Comparison of ENCODE assay signal across 8 cellular contexts in the genomic region with DNA sequence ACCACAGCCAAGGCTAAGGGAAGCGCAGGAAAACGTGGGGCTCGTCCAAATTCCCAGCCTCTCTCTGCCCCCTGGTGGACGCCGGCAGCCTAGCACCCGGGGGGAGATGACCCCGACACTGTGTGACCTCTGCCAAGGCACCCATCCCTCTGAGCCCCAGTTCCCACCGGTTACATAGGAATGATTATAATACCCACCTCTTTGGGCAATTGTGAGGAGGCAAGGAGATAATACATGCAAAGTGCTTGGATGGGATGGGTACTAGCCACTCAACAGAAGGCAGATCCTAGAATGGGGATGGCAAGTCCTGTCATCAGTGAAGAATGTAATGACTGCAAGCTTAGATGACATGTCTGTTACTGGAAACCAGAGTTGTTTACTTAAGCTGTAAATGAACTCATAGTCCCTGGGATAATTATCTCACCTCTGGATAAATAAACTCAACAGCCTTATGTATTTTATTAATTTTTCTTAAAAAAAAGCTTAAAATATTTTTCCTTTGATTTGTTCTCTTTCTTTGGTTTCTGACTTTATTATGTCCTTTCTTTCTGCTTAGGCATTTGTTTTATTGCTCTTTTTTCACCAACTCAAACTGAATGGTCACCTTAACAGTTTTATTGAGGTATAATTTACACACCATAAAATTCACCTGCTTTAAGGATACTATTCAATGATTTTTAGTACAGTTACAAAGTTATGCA. TPM values are rescaled to one million over a fixed set of nuclear protein-coding genes. Genes with fewer than 3 reads are reported as not detected.
DNase-seq lines count a peak whose midpoint lies in the region; ATAC-seq and TF ChIP-seq lines count a peak whose summit lies in the region.

No MANE protein-coding gene starts in this region.

- peak; percentile 15 for DNase-seq in GDM1 (lab: John Stamatoyannopoulos, UW)
- DNase-seq in Karpas-422, result peak; percentile 77
- peak; percentile 90 for DNase-seq in cardiac septum (ENCODE audit: low spot score)
- peak; percentile 79 for DNase-seq in retina
- no peak for DNase-seq in DMS114 treated with DMSO at 0.1 percent for 48 hours (lab: John Stamatoyannopoulos, UW; ENCODE audit: unreplicated experiment)

- H3K79me2 ChIP-seq in Karpas-422 (ENCODE audit: low read length), result no peaks in the 10 kb centered on the region
- no peaks in the 10 kb centered on the region for H3K79me2 ChIP-seq in SU-DHL-6 (ENCODE audit: insufficient read depth, low read length)

- peak overlapping the region; percentile 69 for H3K4me3 Mint-ChIP-seq in activated naive CD8-positive, alpha-beta T cell

- H3K4me3 ChIP-seq in Karpas-422 (ENCODE audit: low read length) (peak overlapping the region; percentile 44; the same call in 1 of the 2 replicates), SU-DHL-6 (ENCODE audit: insufficient read depth, low read length, poor library complexity, severe bottlenecking) (peak overlapping the region; percentile 33)

- intact Hi-C loops in cardiac septum (cut with DNase I), result loop anchor here (5.0 kb wide), 1 partner anchor 193 kb away; no protein-coding TSS in a partner anchor

- no peak overlapping the region for H3K27ac Mint-ChIP-seq in activated naive CD8-positive, alpha-beta T cell

- H3K27me3 Mint-ChIP-seq in activated naive CD8-positive, alpha-beta T cell, result no peaks in the 10 kb centered on the region

- TF ChIP-seq CTCF in SU-DHL-6 (IDR thresholded peaks at IDR 0.05; ENCODE audit: insufficient read depth, low read length, poor library complexity, severe bottlenecking), result no peak

- H3K36me3 ChIP-seq in Karpas-422 (ENCODE audit: insufficient read depth, low read length) (no peaks in the 10 kb centered on the region), SU-DHL-6 (ENCODE audit: low read length) (peaks cover 1% of the 10 kb centered on the region; the same call in 1 of the 2 replicates)

- H3K36me3 Mint-ChIP-seq in activated naive CD8-positive, alpha-beta T cell, result peaks cover 2% of the 10 kb centered on the region

- no peaks in the 10 kb centered on the region for H3K9me2 ChIP-seq in Karpas-422 (replicated peaks; ENCODE audit: insufficient read depth, low read length)
- no peaks in the 10 kb centered on the region for H3K9me2 ChIP-seq in SU-DHL-6 (replicated peaks; ENCODE audit: insufficient read depth, low read length)

- H3F3A ChIP-seq in SU-DHL-6 (ENCODE audit: insufficient read depth), result no peaks in the 10 kb centered on the region

- peaks cover 11% of the 10 kb centered on the region for H3K4me1 ChIP-seq in Karpas-422 (ENCODE audit: low read length)

- no peaks in the 10 kb centered on the region for H3K9me3 ChIP-seq in Karpas-422 (ENCODE audit: low read length)
- no peaks in the 10 kb centered on the region for H3K9me3 ChIP-seq in SU-DHL-6 (ENCODE audit: insufficient read depth, low read length)

- H3K27ac ChIP-seq in Karpas-422 (ENCODE audit: low read length) (no peak overlapping the region), SU-DHL-6 (ENCODE audit: low read depth, low read length) (no peak overlapping the region)

- peak overlapping the region; percentile 62 for H3K4me2 ChIP-seq in Karpas-422 (ENCODE audit: low read depth, low read length, poor library complexity, severe bottlenecking)
- peak overlapping the region; percentile 50 for H3K4me2 ChIP-seq in SU-DHL-6 (ENCODE audit: low read depth, low read length, poor library complexity, severe bottlenecking)

- H4K20me1 ChIP-seq in Karpas-422 (ENCODE audit: insufficient read depth, low read depth, low read length), result no peaks in the 10 kb centered on the region
- H4K20me1 ChIP-seq in SU-DHL-6 (ENCODE audit: low read depth, low read length), result no peaks in the 10 kb centered on the region

- ATAC-seq in GM21825 (IDR thresholded peaks at IDR 0.05; ENCODE audit: unreplicated experiment), result peak; percentile 70

- H3K27me3 ChIP-seq in Karpas-422 (ENCODE audit: low read length) (no peaks in the 10 kb centered on the region), SU-DHL-6 (ENCODE audit: low read length) (no peaks in the 10 kb centered on the region)

- H2AFZ ChIP-seq in Karpas-422 (ENCODE audit: low read length), result peak overlapping the region; percentile 98; the same call in 1 of the 2 replicates
- H2AFZ ChIP-seq in SU-DHL-6 (ENCODE audit: low read depth, low read length, severe bottlenecking), result peak overlapping the region; percentile 43

- peaks cover 10% of the 10 kb centered on the region for H3K4me1 Mint-ChIP-seq in activated naive CD8-positive, alpha-beta T cell (ENCODE audit: low read depth)

- H3K9me3 Mint-ChIP-seq in activated naive CD8-positive, alpha-beta T cell (ENCODE audit: low read depth), result peaks cover 3% of the 10 kb centered on the region

- H3K9ac ChIP-seq in Karpas-422 (ENCODE audit: low read length) (peak overlapping the region; percentile 38; the same call in 1 of the 2 replicates), SU-DHL-6 (ENCODE audit: low read length) (peak overlapping the region; percentile 52)

RNA-seq across cellular contexts. Expression of a gene that starts 11.3 kb away (rescaled TPM):
- total RNA-seq in Karpas-422 (2014; rRNA removed; shearing (Covaris generic); ENCODE audit: low replicate concordance), result not detected in 2 replicates
- total RNA-seq in cardiac septum, result 0.62 TPM

RNA-seq across cellular contexts. Expression of a gene that starts 28.8 kb away (rescaled TPM):
- total RNA-seq in Karpas-422 (2014; rRNA removed; shearing (Covaris generic); ENCODE audit: low replicate concordance), result not detected in 2 replicates
- 1.3 TPM for total RNA-seq in cardiac septum
